ENCODE assay signal across 18 cellular contexts in the genomic region with DNA sequence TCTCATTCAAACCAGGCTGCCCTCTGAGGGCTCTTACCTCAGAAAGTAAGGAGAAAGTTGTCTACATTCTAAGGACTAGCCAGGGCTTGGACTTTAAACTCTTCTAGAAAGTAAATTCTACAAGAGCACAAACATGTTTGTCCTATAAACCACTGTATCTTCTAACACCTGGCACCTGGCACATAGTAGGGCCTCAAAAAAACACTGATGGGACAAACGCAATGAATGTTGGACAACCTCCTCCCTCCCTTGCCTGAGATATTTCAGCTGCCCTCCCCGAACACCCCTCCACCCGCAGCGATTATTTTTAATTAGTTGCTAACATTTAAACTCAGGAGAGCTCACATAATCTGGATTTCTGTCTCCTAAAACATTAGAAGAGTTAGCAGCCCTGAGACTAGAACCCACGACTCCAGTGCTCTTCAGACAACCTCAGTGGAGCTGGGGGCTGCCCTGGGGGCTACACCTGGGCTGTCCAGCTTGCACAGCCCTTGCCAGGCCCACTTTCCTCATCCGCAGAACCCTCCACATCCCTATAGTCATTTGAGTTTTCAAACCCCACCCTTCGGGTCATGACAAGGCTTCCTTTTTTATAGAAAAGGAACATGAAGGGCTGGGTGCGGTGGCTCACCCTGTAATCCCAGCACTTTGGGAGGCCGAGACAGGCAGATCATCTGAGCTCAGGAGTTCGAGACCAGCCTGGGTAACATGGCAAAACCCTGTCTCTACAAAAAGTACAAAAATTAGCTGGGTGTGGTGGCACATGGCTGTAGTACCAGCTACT. TPM values are rescaled to one million over a fixed set of nuclear protein-coding genes. Genes with fewer than 3 reads are reported as not detected.
A peak's percentile ranks its signal among the peaks of the same experiment; 100 is the strongest.
DNase-seq lines count a peak whose midpoint lies in the region; ATAC-seq and TF ChIP-seq lines count a peak whose summit lies in the region.
"Had no signal": no experiment of that assay in that cellular context is flagged by ENCODE, and none has a peak within 500 bp of the region (broad histone marks: within the 10 kb centered on the region; RNA-seq: fewer than 3 reads in every experiment).

No MANE protein-coding gene starts in this region.

- no peak for TF ChIP-seq CTCF in activated B cell treated with CpG ODN at 0.5 μM for 24 hours (IDR thresholded peaks at IDR 0.05)
- TF ChIP-seq CTCF in lower lobe of right lung (IDR thresholded peaks at IDR 0.05): no peak
- no peak for TF ChIP-seq CTCF in tibial artery (IDR thresholded peaks at IDR 0.05)

- H3K27ac Mint-ChIP-seq in activated B cell treated with CpG ODN at 0.5 μM for 24 hours: peak overlapping the region; percentile 12
- no peak overlapping the region for H3K27ac Mint-ChIP-seq in activated CD4-positive, alpha-beta memory T cell treated with anti-CD3 and anti-CD28 coated beads, Interleukin-2, amount 10 ng/mL, durations not matched to agents 7 days and 5 days

- no peaks in the 10 kb centered on the region for H3K27me3 Mint-ChIP-seq in activated B cell treated with CpG ODN at 0.5 μM for 24 hours
- H3K27me3 Mint-ChIP-seq in activated CD4-positive, alpha-beta memory T cell treated with anti-CD3 and anti-CD28 coated beads, Interleukin-2, amount 10 ng/mL, durations not matched to agents 7 days and 5 days: peaks cover 50% of the 10 kb centered on the region

- DNase-seq in Right ventricle myocardium superior (no peak), cardiac septum (ENCODE audit: low spot score) (no peak), activated B cell treated with CpG ODN at 0.5 μM for 24 hours (no peak), lower lobe of right lung (no peak), tibial artery (no peak), NCI-H1105 (lab: John Stamatoyannopoulos, UW) (no peak)
- DNase-seq in activated CD4-positive, alpha-beta memory T cell treated with anti-CD3 and anti-CD28 coated beads, Interleukin-2, amount 10 ng/mL, durations not matched to agents 7 days and 5 days: no peak
- DNase-seq: 8988T; BE2C; CD8-positive, alpha-beta memory T cell; H7; NCI-H1417 treated with DMSO at 0.1 percent for 48 hours; NCI-H187 treated with DMSO at 0.1 percent for 48 hours; NCI-H226; NCI-H524 had no signal

- H3K9me3 ChIP-seq in lower lobe of right lung (no peaks in the 10 kb centered on the region), tibial artery (no peaks in the 10 kb centered on the region)
- H3K9me3 ChIP-seq: BE2C, SJSA1 had no signal

- H3K27ac ChIP-seq in lower lobe of right lung (no peak overlapping the region), tibial artery (no peak overlapping the region)
- H3K27ac ChIP-seq: SJSA1 had no signal

- peaks cover 56% of the 10 kb centered on the region for H3K36me3 Mint-ChIP-seq in activated B cell treated with CpG ODN at 0.5 μM for 24 hours (ENCODE audit: low read depth)
- no peaks in the 10 kb centered on the region for H3K36me3 Mint-ChIP-seq in activated CD4-positive, alpha-beta memory T cell treated with anti-CD3 and anti-CD28 coated beads, Interleukin-2, amount 10 ng/mL, durations not matched to agents 7 days and 5 days (ENCODE audit: low read depth)

- H3K27me3 ChIP-seq in lower lobe of right lung (ENCODE audit: low read depth) (peaks cover 29% of the 10 kb centered on the region), tibial artery (peaks cover 7 to 63% of the 10 kb centered on the region in 2 donors)

- no peak overlapping the region for H3K4me3 ChIP-seq in lower lobe of right lung
- no peak overlapping the region for H3K4me3 ChIP-seq in tibial artery
- H3K4me3 ChIP-seq: SJSA1 had no signal

- ATAC-seq in Right ventricle myocardium superior (ENCODE audit: poor library complexity): peak; percentile 30
- ATAC-seq in activated B cell treated with CpG ODN at 0.5 μM for 24 hours (ENCODE audit: low read depth): no peak
- peak; percentile 38 to 60 for ATAC-seq in lower lobe of right lung
- no peak for ATAC-seq in GM21737 (IDR thresholded peaks at IDR 0.05; ENCODE audit: unreplicated experiment)

- H3K4me1 ChIP-seq in lower lobe of right lung (peaks cover 7% of the 10 kb centered on the region), tibial artery (peaks cover 0 to 12% (median 5%) of the 10 kb centered on the region in 4 donors)
- H3K4me1 ChIP-seq: BE2C, SJSA1 had no signal

- intact Hi-C loops in Right ventricle myocardium superior (cut with DNase I): no loop called here
- intact Hi-C loops in cardiac septum (cut with DNase I): no loop called here
- intact Hi-C loops in activated B cell treated with CpG ODN at 0.5 μM for 24 hours (cut with micrococcal nuclease): no loop called here
- intact Hi-C loops in lower lobe of right lung (cut with DNase I): no loop called here
- intact Hi-C loops in tibial artery (cut with DNase I; ENCODE audit: low total_unique reads): no loop called here

- H3K4me3 Mint-ChIP-seq in activated B cell treated with CpG ODN at 0.5 μM for 24 hours: peak overlapping the region; percentile 7
- H3K4me3 Mint-ChIP-seq in activated CD4-positive, alpha-beta memory T cell treated with anti-CD3 and anti-CD28 coated beads, Interleukin-2, amount 10 ng/mL, durations not matched to agents 7 days and 5 days: no peak overlapping the region
- H3K4me3 Mint-ChIP-seq: CD8-positive, alpha-beta memory T cell had no signal

- no peaks in the 10 kb centered on the region for H3K9me3 Mint-ChIP-seq in activated B cell treated with CpG ODN at 0.5 μM for 24 hours
- H3K9me3 Mint-ChIP-seq in activated CD4-positive, alpha-beta memory T cell treated with anti-CD3 and anti-CD28 coated beads, Interleukin-2, amount 10 ng/mL, durations not matched to agents 7 days and 5 days: no peaks in the 10 kb centered on the region

- H3K36me3 ChIP-seq in lower lobe of right lung (no peaks in the 10 kb centered on the region), tibial artery (no peaks in the 10 kb centered on the region)
- H3K36me3 ChIP-seq: BE2C, SJSA1 had no signal

- peaks cover 67% of the 10 kb centered on the region for H3K4me1 Mint-ChIP-seq in activated B cell treated with CpG ODN at 0.5 μM for 24 hours
- peaks cover 6% of the 10 kb centered on the region for H3K4me1 Mint-ChIP-seq in activated CD4-positive, alpha-beta memory T cell treated with anti-CD3 and anti-CD28 coated beads, Interleukin-2, amount 10 ng/mL, durations not matched to agents 7 days and 5 days

- POLR2A ChIA-PET in activated B cell treated with CpG ODN at 0.5 μM for 24 hours (lab: Charles Lee): interaction anchor here (14.4 kb wide), 1 partner anchor 18 kb away, joined by 453 read pairs; no protein-coding TSS in a partner anchor
- POLR2A ChIA-PET in activated CD4-positive, alpha-beta memory T cell treated with anti-CD3 and anti-CD28 coated beads, Interleukin-2, amount 10 ng/mL, durations not matched to agents 7 days and 5 days (lab: Charles Lee): no interaction called here

- CTCF ChIA-PET in activated B cell treated with CpG ODN at 0.5 μM for 24 hours (lab: Charles Lee): interaction anchor here (1.0 to 1.2 kb wide), 2 partner anchors 21 to 25 kb away, joined by 3 to 4 read pairs; no protein-coding TSS in a partner anchor
- CTCF ChIA-PET in activated CD4-positive, alpha-beta memory T cell treated with anti-CD3 and anti-CD28 coated beads, Interleukin-2, amount 10 ng/mL, durations not matched to agents 7 days and 5 days (lab: Charles Lee): no interaction called here

RNA-seq across cellular contexts. Expression of gene HCK, which starts 4.9 kb away (rescaled TPM):
- total RNA-seq in Right ventricle myocardium superior (4.9 TPM), cardiac septum (5.5 TPM), activated B cell treated with CpG ODN at 0.5 μM for 24 hours (183 TPM in 2 replicates), lower lobe of right lung (99.9 TPM)
- total RNA-seq in activated CD4-positive, alpha-beta memory T cell treated with anti-CD3 and anti-CD28 coated beads, Interleukin-2, amount 10 ng/mL, durations not matched to agents 7 days and 5 days: under 1 TPM; 0.10 to 0.35 TPM
- total RNA-seq: SJSA1 had no signal

RNA-seq across cellular contexts. Expression of gene CCM2L, which starts 46.7 kb away (rescaled TPM):
- 8.5 TPM for total RNA-seq in Right ventricle myocardium superior
- total RNA-seq in cardiac septum: 7.0 TPM
- 0.11 and 0.20 TPM in 2 replicates for total RNA-seq in activated B cell treated with CpG ODN at 0.5 μM for 24 hours
- 18.8 TPM for total RNA-seq in lower lobe of right lung
- not detected for total RNA-seq in activated CD4-positive, alpha-beta memory T cell treated with anti-CD3 and anti-CD28 coated beads, Interleukin-2, amount 10 ng/mL, durations not matched to agents 7 days and 5 days
- total RNA-seq: CD8-positive, alpha-beta memory T cell; M059J; SJSA1 had no signal

RNA-seq across cellular contexts. Expression of gene TM9SF4, which starts 52.6 kb away (rescaled TPM):
- total RNA-seq in Right ventricle myocardium superior (23.0 TPM), cardiac septum (31.6 TPM), activated B cell treated with CpG ODN at 0.5 μM for 24 hours (41.9 and 48.1 TPM in 2 replicates), lower lobe of right lung (49.7 TPM)
- total RNA-seq in activated CD4-positive, alpha-beta memory T cell treated with anti-CD3 and anti-CD28 coated beads, Interleukin-2, amount 10 ng/mL, durations not matched to agents 7 days and 5 days: 10 to 100 TPM; 37.6 to 38.6 TPM

Comparison
In these comparisons a context has a peak if more than half of its experiments do, and no peak if none do; other contexts are left out.
1. ATAC-seq: peak in Right ventricle myocardium superior (single experiment) and lower lobe of right lung (2 of 2); none in activated B cell treated with CpG ODN at 0.5 μM for 24 hours (single experiment) and GM21737 (single experiment).
2. RNA of gene HCK, which starts 4.9 kb away (total RNA-seq): 183 TPM in activated B cell treated with CpG ODN at 0.5 μM for 24 hours and 99.9 TPM in lower lobe of right lung (single experiment); 5.5 TPM in cardiac septum (single experiment), 4.9 TPM in Right ventricle myocardium superior (single experiment) and 0.10 to 0.35 TPM in activated CD4-positive, alpha-beta memory T cell treated with anti-CD3 and anti-CD28 coated beads, Interleukin-2, amount 10 ng/mL, durations not matched to agents 7 days and 5 days; every median in the first group is over 10 times any median in the second.